Comparison of ENCODE assay signal across 7 cellular contexts in genomic region chr16:640614-641013, GRCh38. TPM values are rescaled to one million over a fixed set of nuclear protein-coding genes. Genes with fewer than 3 reads are reported as not detected.
A peak's percentile ranks its signal among the peaks of the same experiment; 100 is the strongest.
DNase-seq lines count a peak whose midpoint lies in the region; ATAC-seq and TF ChIP-seq lines count a peak whose summit lies in the region.

No MANE protein-coding gene starts in this region.

- H3K4me1 Mint-ChIP-seq in Caco-2 (ENCODE audit: low read depth, unreplicated experiment), result no peaks in the 10 kb centered on the region
- peaks cover 5 to 10% of the 10 kb centered on the region in 2 donors for H3K4me1 Mint-ChIP-seq in effector memory CD8-positive, alpha-beta T cell (ENCODE audit: low read depth in 2 of 2)
- peaks cover 10% of the 10 kb centered on the region for H3K4me1 Mint-ChIP-seq in progenitor cell of endocrine pancreas (ENCODE audit: low read depth)

- H3K27me3 ChIP-seq in Caco-2 (replicated peaks; ENCODE audit: control insufficient read depth, insufficient read depth, low read length) (no peaks in the 10 kb centered on the region), tibial nerve (no peaks in the 10 kb centered on the region)

- TF ChIP-seq POLR2A in tibial nerve (IDR thresholded peaks at IDR 0.05), result no peak

- peak overlapping the region; percentile 47 for H3K4me3 Mint-ChIP-seq in Caco-2 (ENCODE audit: unreplicated experiment)
- H3K4me3 Mint-ChIP-seq in effector memory CD8-positive, alpha-beta T cell, result peak overlapping the region; percentile 47 to 50
- peak overlapping the region; percentile 50 for H3K4me3 Mint-ChIP-seq in progenitor cell of endocrine pancreas (ENCODE audit: low read depth)

- intact Hi-C loops in Caco-2 (cut with micrococcal nuclease; ENCODE audit: unreplicated experiment), result no loop called here

- no TSS peak for BruUV-seq in Caco-2 (replicated peaks; lab: Mats Ljungman, UMichigan)

- POLR2A ChIA-PET in Caco-2 (lab: Charles Lee), result no interaction called here

- H3K4me3 ChIP-seq in Caco-2 (ENCODE audit: low read depth, low read length) (peak overlapping the region; percentile 85), LNCaP clone FGC (ENCODE audit: low read depth, low read length) (peak overlapping the region; percentile 91), tibial nerve (peak overlapping the region in 1 of 4 donors; percentile 71)

- CTCF ChIA-PET in Caco-2 (lab: Charles Lee), result no interaction called here

- H3K9me3 Mint-ChIP-seq in Caco-2 (ENCODE audit: unreplicated experiment), result no peaks in the 10 kb centered on the region
- H3K9me3 Mint-ChIP-seq in effector memory CD8-positive, alpha-beta T cell, result peaks cover 0 to 2% of the 10 kb centered on the region in 2 donors
- no peaks in the 10 kb centered on the region for H3K9me3 Mint-ChIP-seq in progenitor cell of endocrine pancreas (ENCODE audit: low read depth)

- TF ChIP-seq CTCF in Caco-2 (IDR thresholded peaks at IDR 0.05; ENCODE audit: insufficient read depth in 1 of 2, low read depth in 1 of 2, low read length in 1 of 2, severe bottlenecking in 1 of 2, unreplicated experiment in 1 of 2) (no peak), LNCaP clone FGC (IDR thresholded peaks at IDR 0.05; ENCODE audit: control insufficient read depth, extremely low read depth, insufficient read depth) (no peak), progenitor cell of endocrine pancreas (IDR thresholded peaks at IDR 0.05; ENCODE audit: unreplicated experiment) (no peak), tibial nerve (IDR thresholded peaks at IDR 0.05) (no peak)

- H3K4me1 ChIP-seq in Caco-2, result peaks cover 8% of the 10 kb centered on the region
- H3K4me1 ChIP-seq in tibial nerve, result peaks cover 0 to 46% (median 21%) of the 10 kb centered on the region in 4 donors

- H3K27ac Mint-ChIP-seq in Caco-2 (ENCODE audit: unreplicated experiment), result no peak overlapping the region
- H3K27ac Mint-ChIP-seq in effector memory CD8-positive, alpha-beta T cell, result no peak overlapping the region
- no peak overlapping the region for H3K27ac Mint-ChIP-seq in progenitor cell of endocrine pancreas

- whole genome bisulfite sequencing in tibial nerve, 2 donors, result 87 to 96% methylated on average over 2 to 4 of the region's 5 CpGs

- no peak for TF ChIP-seq EP300 in tibial nerve (IDR thresholded peaks at IDR 0.05)

- H3K36me3 ChIP-seq in Caco-2 (ENCODE audit: control insufficient read depth, insufficient read depth, low read length) (no peaks in the 10 kb centered on the region), tibial nerve (no peaks in the 10 kb centered on the region)

- peak overlapping the region in 2 of 4 donors; percentile 85 to 86 for H3K27ac ChIP-seq in tibial nerve

- H3K36me3 Mint-ChIP-seq in Caco-2 (ENCODE audit: insufficient read depth, unreplicated experiment), result peaks cover 24% of the 10 kb centered on the region
- peaks cover 27% of the 10 kb centered on the region for H3K36me3 Mint-ChIP-seq in effector memory CD8-positive, alpha-beta T cell (ENCODE audit: insufficient read depth)
- H3K36me3 Mint-ChIP-seq in progenitor cell of endocrine pancreas (ENCODE audit: insufficient read depth), result peaks cover 4% of the 10 kb centered on the region

- DNase-seq in Caco-2, result no peak
- no peak for DNase-seq in LNCaP clone FGC (ENCODE audit: low read depth)
- no peak for DNase-seq in effector memory CD8-positive, alpha-beta T cell
- no peak for DNase-seq in progenitor cell of endocrine pancreas (ENCODE audit: low spot score, unreplicated experiment)
- no peak for DNase-seq in COR-L47 (lab: John Stamatoyannopoulos, UW)
- DNase-seq in NCI-H2227 treated with DMSO at 0.1 percent for 48 hours (lab: John Stamatoyannopoulos, UW), result no peak
- DNase-seq in tibial nerve (ENCODE audit: low spot score in 2 of 2), result no peak

- H3K27me3 Mint-ChIP-seq in Caco-2 (ENCODE audit: insufficient read depth, unreplicated experiment) (no peaks in the 10 kb centered on the region), progenitor cell of endocrine pancreas (no peaks in the 10 kb centered on the region)
- peaks cover 0 to 6% of the 10 kb centered on the region in 2 donors for H3K27me3 Mint-ChIP-seq in effector memory CD8-positive, alpha-beta T cell

- ATAC-seq in effector memory CD8-positive, alpha-beta T cell (replicated peaks), result no peak

- H3K9me3 ChIP-seq in Caco-2 (no peaks in the 10 kb centered on the region), tibial nerve (no peaks in the 10 kb centered on the region)

RNA-seq across cellular contexts. Expression of gene MCRIP2, which starts 1.0 kb away (rescaled TPM):
- total RNA-seq in Caco-2 (2022) (33.0 and 40.7 TPM in 2 replicates), progenitor cell of endocrine pancreas (26.3 and 31.4 TPM in 2 replicates), tibial nerve (10 to 100 TPM; 20.8 to 37.7 (median 32.4) TPM)

RNA-seq across cellular contexts. Expression of gene METTL26, which starts 4.5 kb away (rescaled TPM):
- total RNA-seq in Caco-2 (2022) (67.1 and 67.4 TPM in 2 replicates), progenitor cell of endocrine pancreas (59.3 and 64.0 TPM in 2 replicates), tibial nerve (100 to 1,000 TPM; 147 to 204 (median 176) TPM)

RNA-seq across cellular contexts. Expression of gene WDR90, which starts 8.6 kb away (rescaled TPM):
- total RNA-seq in Caco-2 (2022) (57.8 and 60.9 TPM in 2 replicates), progenitor cell of endocrine pancreas (109 and 117 TPM in 2 replicates), tibial nerve (10 to 100 TPM; 26.9 to 83.7 (median 54.1) TPM)

RNA-seq across cellular contexts. Expression of gene WFIKKN1, which starts 9.8 kb away (rescaled TPM):
- total RNA-seq in Caco-2 (2022), result 0.39 and 0.54 TPM in 2 replicates
- total RNA-seq in progenitor cell of endocrine pancreas, result 37.2 and 42.8 TPM in 2 replicates
- total RNA-seq in tibial nerve, result 1 to 10 TPM in 3 of 4 donors, under 1 TPM in 1; 0.66 to 3.9 (median 1.8) TPM

RNA-seq across cellular contexts. Expression of gene RHOT2, which starts 27.3 kb away (rescaled TPM):
- 96.7 and 106 TPM in 2 replicates for total RNA-seq in Caco-2 (2022)
- total RNA-seq in progenitor cell of endocrine pancreas, result 153 and 167 TPM in 2 replicates
- total RNA-seq in tibial nerve, result 100 to 1,000 TPM in 3 of 4 donors, 10 to 100 TPM in 1; 68.6 to 188 (median 106) TPM
